Comparison of ENCODE assay signal across 1 cellular context in genomic region chr15:64702816-64703631, GRCh38.
TF ChIP-seq lines count a peak whose summit lies in the region.

No MANE protein-coding gene starts in this region.

TF ChIP-seq in GM12878, 131 proteins besides CTCF, POLR2A, EP300 and RAD21 (continued from another document):
- TF ChIP-seq BCL3 (IDR thresholded peaks at IDR 0.05; ENCODE audit: borderline replicate concordance, insufficient read depth, low read depth, low read length, poor library complexity, severe bottlenecking) (peak; percentile 43), BHLHE40 (IDR thresholded peaks at IDR 0.05; ENCODE audit: borderline replicate concordance in 1 of 2, low read depth in 2 of 2, low read length in 1 of 2) (peak in 1 of 2 experiments; percentile 64; a peak in 1 of 4 replicates), YY1 (IDR thresholded peaks at IDR 0.05; ENCODE audit: low read depth, low read length) (peak; percentile 64), SP1 (IDR thresholded peaks at IDR 0.05; ENCODE audit: low read depth, low read length) (peak; percentile 16), PBX3 (IDR thresholded peaks at IDR 0.05; ENCODE audit: insufficient replicate concordance, low read depth, low read length) (no peak), TCF12 (IDR thresholded peaks at IDR 0.05; ENCODE audit: low read depth, low read length) (peak; percentile 58), CHD2 (IDR thresholded peaks at IDR 0.05; ENCODE audit: borderline replicate concordance, low read depth, low read length) (peak; percentile 87), ZNF687 (IDR thresholded peaks at IDR 0.05) (peak; percentile 73; the same call in 1 of the 2 replicates), FOXM1 (IDR thresholded peaks at IDR 0.05; ENCODE audit: low read depth, low read length) (no peak), RB1 (IDR thresholded peaks at IDR 0.05; ENCODE audit: borderline replicate concordance) (0 out of 2 replicates have a peak, but pooled peaks have one; percentile 63), NRF1 (conservative IDR thresholded peaks at IDR 0.05; ENCODE audit: low read depth, low read length) (peak; percentile 83), ASH2L (IDR thresholded peaks at IDR 0.05; ENCODE audit: borderline replicate concordance, low read depth) (peak; percentile 59; the same call in 1 of the 2 replicates), LARP7 (IDR thresholded peaks at IDR 0.05) (peak; percentile 30; the same call in 1 of the 2 replicates)
